ENCODE assay signal across 15 cellular contexts in the genomic region with DNA sequence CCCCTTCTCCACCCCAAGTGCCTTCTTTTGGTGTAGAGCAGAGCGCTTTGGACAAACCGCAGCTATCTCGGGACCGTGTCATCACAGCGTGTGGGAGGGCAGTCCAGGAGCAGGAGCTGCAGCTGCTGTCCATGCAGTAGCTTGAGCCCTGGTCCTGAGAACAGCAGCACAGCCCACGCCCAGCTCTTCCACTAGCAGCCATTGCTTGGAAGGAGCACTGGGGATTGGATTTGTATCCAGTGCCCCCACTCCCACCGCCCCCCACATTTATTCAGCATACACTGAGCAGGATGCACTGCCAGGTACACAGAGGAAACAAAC.
DNase-seq lines count a peak whose midpoint lies in the region; ATAC-seq, FAIRE-seq and TF ChIP-seq lines count a peak whose summit lies in the region.
"Had no signal": no experiment of that assay in that cellular context is flagged by ENCODE, and none has a peak within 500 bp of the region (broad histone marks: within the 10 kb centered on the region; RNA-seq: fewer than 3 reads in every experiment).

No MANE protein-coding gene starts in this region.

- no peak for DNase-seq in stimulated activated naive CD8-positive, alpha-beta T cell treated with anti-CD3 and anti-CD28 coated beads, Interleukin-15, Interleukin-2, amounts not matched to agents 100 U/mL and 50 U/mL, for 24 hours
- peak; percentile 60 to 61 for DNase-seq in cardiac fibroblast (ENCODE audit: low read depth in 2 of 2)
- DNase-seq in NCI-H1436 (lab: John Stamatoyannopoulos, UW) = no peak
- no peak for DNase-seq in H54 (ENCODE audit: insufficient read length, low spot score)
- DNase-seq in pons (ENCODE audit: low spot score) = no peak
- no peak for DNase-seq in CD8-positive, alpha-beta T cell
- DNase-seq: activated CD4-positive, alpha-beta T cell treated with anti-CD3 and anti-CD28 coated beads, Interleukin-2, amount 10 ng/mL, durations not matched to agents 24 days and 14 days; DMS79; HCEC 1CT had no signal

- no peak for TF ChIP-seq CTCF in cardiac fibroblast (IDR thresholded peaks at IDR 0.05; ENCODE audit: low read depth, low read length)
- no peak for TF ChIP-seq CTCF in CD8-positive, alpha-beta T cell (IDR thresholded peaks at IDR 0.05)

- peak overlapping the region; percentile 4 for H3K27ac Mint-ChIP-seq in stimulated activated naive CD8-positive, alpha-beta T cell treated with anti-CD3 and anti-CD28 coated beads, Interleukin-15, Interleukin-2, amounts not matched to agents 100 ng/mL and 50 ng/mL, for 24 hours
- no peak overlapping the region for H3K27ac Mint-ChIP-seq in CD8-positive, alpha-beta T cell
- H3K27ac Mint-ChIP-seq: activated CD4-positive, alpha-beta T cell treated with anti-CD3 and anti-CD28 coated beads, Interleukin-2, amount 10 ng/mL, durations not matched to agents 24 days and 14 days; activated T-helper 2 cell treated with anti-CD3 and anti-CD28 coated beads, Interferon-gamma antibody, Interleukin-2, Interleukin-4, amounts not matched to agents 10 μg/mL and 5 μg/mL and 100 μg/mL, durations not matched to agents 14 hours and 24 hours and 36 hours; type B pancreatic cell had no signal

- CTCF ChIA-PET in CD8-positive, alpha-beta T cell (lab: Charles Lee) = interaction anchor here (3.0 to 15.5 kb wide), 4 partner anchors 8 to 154 kb away, joined by 29 to 258 read pairs (median 137); no protein-coding TSS in a partner anchor

- H3K9me3 ChIP-seq in mucosa of stomach (ENCODE audit: control insufficient read depth, low read length) = no peaks in the 10 kb centered on the region
- no peaks in the 10 kb centered on the region for H3K9me3 ChIP-seq in CD8-positive, alpha-beta T cell (ENCODE audit: low read length)

- no peaks in the 10 kb centered on the region for H3K36me3 ChIP-seq in mucosa of stomach (ENCODE audit: control insufficient read depth, insufficient read depth, low read length)
- H3K36me3 ChIP-seq in CD8-positive, alpha-beta T cell (ENCODE audit: insufficient read depth, low read length) = no peaks in the 10 kb centered on the region

- no peaks in the 10 kb centered on the region for H3K36me3 Mint-ChIP-seq in stimulated activated naive CD8-positive, alpha-beta T cell treated with anti-CD3 and anti-CD28 coated beads, Interleukin-15, Interleukin-2, amounts not matched to agents 100 ng/mL and 50 ng/mL, for 24 hours (ENCODE audit: low read depth)
- H3K36me3 Mint-ChIP-seq in CD8-positive, alpha-beta T cell = peaks cover 22% of the 10 kb centered on the region
- H3K36me3 Mint-ChIP-seq: brain, type B pancreatic cell had no signal

- H3K9me3 Mint-ChIP-seq in stimulated activated naive CD8-positive, alpha-beta T cell treated with anti-CD3 and anti-CD28 coated beads, Interleukin-15, Interleukin-2, amounts not matched to agents 100 ng/mL and 50 ng/mL, for 24 hours = no peaks in the 10 kb centered on the region
- H3K9me3 Mint-ChIP-seq in CD8-positive, alpha-beta T cell = no peaks in the 10 kb centered on the region
- H3K9me3 Mint-ChIP-seq: activated CD4-positive, alpha-beta T cell treated with anti-CD3 and anti-CD28 coated beads, Interleukin-2, amount 10 ng/mL, durations not matched to agents 24 days and 14 days; activated T-helper 2 cell treated with anti-CD3 and anti-CD28 coated beads, Interferon-gamma antibody, Interleukin-2, Interleukin-4, amounts not matched to agents 10 μg/mL and 5 μg/mL and 100 μg/mL, durations not matched to agents 14 hours and 24 hours and 36 hours; brain; type B pancreatic cell had no signal

- no peaks in the 10 kb centered on the region for H3K27me3 ChIP-seq in mucosa of stomach (ENCODE audit: control insufficient read depth, insufficient read depth, low read length)
- no peaks in the 10 kb centered on the region for H3K27me3 ChIP-seq in CD8-positive, alpha-beta T cell (ENCODE audit: insufficient read depth, low read length)

- H3K4me1 Mint-ChIP-seq in stimulated activated naive CD8-positive, alpha-beta T cell treated with anti-CD3 and anti-CD28 coated beads, Interleukin-15, Interleukin-2, amounts not matched to agents 100 ng/mL and 50 ng/mL, for 24 hours (ENCODE audit: low read depth) = peaks cover 4% of the 10 kb centered on the region
- peaks cover 23% of the 10 kb centered on the region for H3K4me1 Mint-ChIP-seq in CD8-positive, alpha-beta T cell (ENCODE audit: low read depth)

- ATAC-seq in stimulated activated naive CD8-positive, alpha-beta T cell treated with anti-CD3 and anti-CD28 coated beads, Interleukin-15, Interleukin-2, amounts not matched to agents 100 U/mL and 50 U/mL, for 24 hours = no peak
- ATAC-seq in CD8-positive, alpha-beta T cell = no peak

- no peak overlapping the region for H3K27ac ChIP-seq in CD8-positive, alpha-beta T cell (ENCODE audit: low read depth, low read length)

- intact Hi-C loops in CD8-positive, alpha-beta T cell (cut with DNase I, micrococcal nuclease) = no loop called here

- H3K4me3 ChIP-seq in cardiac fibroblast (replicated peaks in 1 of 2; ENCODE audit: low read depth in 2 of 2, low read length in 2 of 2) (no peak overlapping the region), mucosa of stomach (ENCODE audit: low read length) (no peak overlapping the region)
- no peak overlapping the region for H3K4me3 ChIP-seq in CD8-positive, alpha-beta T cell (ENCODE audit: low read depth, low read length)

- H3K27me3 Mint-ChIP-seq in stimulated activated naive CD8-positive, alpha-beta T cell treated with anti-CD3 and anti-CD28 coated beads, Interleukin-15, Interleukin-2, amounts not matched to agents 100 ng/mL and 50 ng/mL, for 24 hours = no peaks in the 10 kb centered on the region
- H3K27me3 Mint-ChIP-seq in CD8-positive, alpha-beta T cell (ENCODE audit: low read depth) = no peaks in the 10 kb centered on the region
- H3K27me3 Mint-ChIP-seq: activated CD4-positive, alpha-beta T cell treated with anti-CD3 and anti-CD28 coated beads, Interleukin-2, amount 10 ng/mL, durations not matched to agents 24 days and 14 days; brain; type B pancreatic cell had no signal

- FAIRE-seq in H54 (lab: Jason Lieb, UNC) = no peak
- FAIRE-seq: HTR-8/SVneo had no signal

- POLR2A ChIA-PET in CD8-positive, alpha-beta T cell (lab: Charles Lee) = no interaction called here

- H3K9ac ChIP-seq in mucosa of stomach (ENCODE audit: low read length) = peak overlapping the region; percentile 30

- H3K4me1 ChIP-seq in mucosa of stomach (ENCODE audit: control insufficient read depth, insufficient read depth, low read length) = peaks cover 88% of the 10 kb centered on the region
- peaks cover 6% of the 10 kb centered on the region for H3K4me1 ChIP-seq in CD8-positive, alpha-beta T cell (ENCODE audit: insufficient read depth, low read length)

- H3K4me3 Mint-ChIP-seq in stimulated activated naive CD8-positive, alpha-beta T cell treated with anti-CD3 and anti-CD28 coated beads, Interleukin-15, Interleukin-2, amounts not matched to agents 100 ng/mL and 50 ng/mL, for 24 hours = no peak overlapping the region
- H3K4me3 Mint-ChIP-seq in CD8-positive, alpha-beta T cell = no peak overlapping the region
- H3K4me3 Mint-ChIP-seq: activated CD4-positive, alpha-beta T cell treated with anti-CD3 and anti-CD28 coated beads, Interleukin-2, amount 10 ng/mL, durations not matched to agents 24 days and 14 days; brain; type B pancreatic cell had no signal

- TF ChIP-seq POLR2A in H54 (IDR thresholded peaks at IDR 0.05; ENCODE audit: low read depth, low read length) = no peak

Comparison
In these comparisons a context has a peak if more than half of its experiments do, and no peak if none do; other contexts are left out.
1. DNase-seq: peak in cardiac fibroblast (2 of 2); none in stimulated activated naive CD8-positive, alpha-beta T cell treated with anti-CD3 and anti-CD28 coated beads, Interleukin-15, Interleukin-2, amounts not matched to agents 100 U/mL and 50 U/mL, for 24 hours (single experiment), NCI-H1436 (single experiment), H54 (single experiment), pons (single experiment) and CD8-positive, alpha-beta T cell (0 of 7).